8 cellular contexts compared by ENCODE assay signal in genomic region chr3:153161714-153162512, GRCh38. TPM values are rescaled to one million over a fixed set of nuclear protein-coding genes. Genes with fewer than 3 reads are reported as not detected.
DNase-seq lines count a peak whose midpoint lies in the region; ATAC-seq and TF ChIP-seq lines count a peak whose summit lies in the region.

RAP2B (plus strand) TSS chr3:153162226; CDS start chr3:153162694, 468 bp downstream.

- ATAC-seq in GM18870 (IDR thresholded peaks at IDR 0.05; ENCODE audit: unreplicated experiment) (peak; percentile 15), HG03108 (IDR thresholded peaks at IDR 0.05; ENCODE audit: unreplicated experiment) (peak; percentile 48)

- TF ChIP-seq CTCF in chondrocyte (IDR thresholded peaks at IDR 0.05): no peak

- H3K4me1 Mint-ChIP-seq in chondrocyte (ENCODE audit: low read depth): peaks cover 44% of the 10 kb centered on the region

- peak within 1 kb of the TSS; percentile 96 for H3K4me3 Mint-ChIP-seq in chondrocyte (ENCODE audit: unreplicated experiment)

- DNase-seq in ACHN (peak; percentile 87), NCI-H345 treated with DMSO at 0.1 percent for 48 hours (lab: John Stamatoyannopoulos, UW; ENCODE audit: unreplicated experiment) (peak; percentile 34), chondrocyte (ENCODE audit: low spot score) (peak; percentile 96), kidney glomerular epithelial cell (lab: John Stamatoyannopoulos, UW) (peak; percentile 85)
- peak; percentile 97 to 99 for DNase-seq in activated CD4-positive, alpha-beta T cell treated with anti-CD3 and anti-CD28 coated beads for 24 hours (ENCODE audit: low read depth in 2 of 2)
- peak; percentile 92 to 95 for DNase-seq in stimulated activated CD4-positive, alpha-beta T cell treated with anti-CD3 and anti-CD28 coated beads, Interleukin-15, amount 100 ng/mL, for 48 hours (ENCODE audit: low read depth in 2 of 2)

- in situ Hi-C loops in ACHN (cut with HindIII; ENCODE audit: low pct_ligation_motif_present, low pct_unique_long_range_greater_than_20kb, low sequenced_read_pairs): no loop called here

- no peaks in the 10 kb centered on the region for H3K27me3 Mint-ChIP-seq in chondrocyte (ENCODE audit: low read depth)

- peak within 1 kb of the TSS; percentile 98 for H3K27ac Mint-ChIP-seq in chondrocyte (ENCODE audit: unreplicated experiment)

- no peaks in the 10 kb centered on the region for H3K9me3 Mint-ChIP-seq in chondrocyte (ENCODE audit: low read depth)

- no peaks in the 10 kb centered on the region for H3K36me3 Mint-ChIP-seq in chondrocyte (ENCODE audit: low read depth)

RNA-seq across cellular contexts. Expression of gene RAP2B, which starts in this region (rescaled TPM):
- total RNA-seq in chondrocyte: 10.6 to 12.3 TPM (median 11.0 TPM) in 3 replicates

Comparison
In these comparisons a context has a peak if more than half of its experiments do, and no peak if none do; other contexts are left out.
1. Peak in every context shown above with its lines: DNase-seq and ATAC-seq.
2. DNase-seq: peak in every context shown above with its lines; median percentile 98 in activated CD4-positive, alpha-beta T cell treated with anti-CD3 and anti-CD28 coated beads for 24 hours; 96 in chondrocyte; 94 in stimulated activated CD4-positive, alpha-beta T cell treated with anti-CD3 and anti-CD28 coated beads, Interleukin-15, amount 100 ng/mL, for 48 hours; 87 in ACHN; 85 in kidney glomerular epithelial cell; 34 in NCI-H345 treated with DMSO at 0.1 percent for 48 hours.